In the genomic region with DNA sequence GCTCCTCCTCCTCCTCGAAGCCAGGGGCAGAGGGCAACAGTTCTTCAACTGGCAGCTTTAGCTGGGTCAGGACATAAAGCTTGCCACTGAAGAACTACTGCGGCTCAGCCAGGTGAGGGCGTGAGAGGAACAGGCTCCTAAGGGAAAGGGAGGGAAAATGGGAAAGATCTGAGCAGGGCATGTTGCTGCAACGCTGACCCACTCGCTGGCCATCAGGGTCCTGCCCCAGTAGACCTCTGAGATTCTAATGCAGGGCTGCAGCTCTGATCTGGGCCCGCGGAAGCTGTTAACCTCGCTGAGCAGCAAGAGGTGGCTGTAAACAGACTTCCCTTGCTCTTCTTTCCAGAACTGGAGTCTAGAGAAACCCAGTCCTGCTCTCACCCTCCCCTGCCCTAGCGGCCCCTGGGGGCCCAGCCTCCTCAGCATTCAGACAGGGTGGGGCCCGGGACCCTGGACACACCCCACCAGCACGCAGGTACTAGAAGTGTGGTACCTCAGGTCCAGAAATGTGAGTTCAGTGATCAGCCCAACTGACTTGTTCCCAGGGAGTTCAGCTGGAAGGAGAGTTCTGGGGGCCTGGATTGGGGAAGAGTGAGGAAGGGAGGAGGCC, we compare ENCODE assay signal across 8 cellular contexts. TPM values are rescaled to one million over a fixed set of nuclear protein-coding genes. Genes with fewer than 3 reads are reported as not detected.
DNase-seq lines count a peak whose midpoint lies in the region; ATAC-seq, FAIRE-seq and TF ChIP-seq lines count a peak whose summit lies in the region.

No MANE protein-coding gene starts in this region.

- H3K4me1 ChIP-seq in astrocyte (ENCODE audit: insufficient read depth, low read length) (peaks cover 28% of the 10 kb centered on the region), thoracic aorta (ENCODE audit: control insufficient read depth in 1 of 2, low read depth in 2 of 2) (peaks cover 36 to 45% of the 10 kb centered on the region in 2 donors)

- no peaks in the 10 kb centered on the region for H3K9me3 Mint-ChIP-seq in astrocyte (ENCODE audit: unreplicated experiment)

- peak overlapping the region; percentile 85 for H3K27ac ChIP-seq in astrocyte (ENCODE audit: low read depth, low read length)
- H3K27ac ChIP-seq in thoracic aorta: peak overlapping the region; percentile 60 to 100

- H3K36me3 ChIP-seq in astrocyte (ENCODE audit: insufficient read depth, low read length) (peaks cover 31% of the 10 kb centered on the region), thoracic aorta (peaks cover 17% of the 10 kb centered on the region)

- H3K4me2 ChIP-seq in astrocyte (ENCODE audit: low read length): peak overlapping the region; percentile 97

- peak overlapping the region; percentile 87 for H3K9ac ChIP-seq in astrocyte (ENCODE audit: low read length)

- ATAC-seq in thoracic aorta (ENCODE audit: insufficient number of reproducible peaks, low FRiP score, low read depth): no peak
- no peak for ATAC-seq in GM18870 (IDR thresholded peaks at IDR 0.05; ENCODE audit: unreplicated experiment)
- ATAC-seq in sciatic nerve: no peak
- no peak for ATAC-seq in HG03432 (IDR thresholded peaks at IDR 0.05; ENCODE audit: unreplicated experiment)

- no peak for FAIRE-seq in astrocyte (lab: Jason Lieb, UNC)

- H4K20me1 ChIP-seq in astrocyte (ENCODE audit: insufficient read depth, low read length): peaks cover 47% of the 10 kb centered on the region

- peak; percentile 1 for DNase-seq in GF-D8 (lab: John Stamatoyannopoulos, UW)
- DNase-seq in NCI-H146 (lab: John Stamatoyannopoulos, UW): peak; percentile 46
- no peak for DNase-seq in astrocyte (ENCODE audit: low read depth)
- peak; percentile 65 for DNase-seq in kidney tubule cell (ENCODE audit: low spot score)
- no peak for DNase-seq in thoracic aorta (ENCODE audit: low spot score)
- no peak for DNase-seq in sciatic nerve (ENCODE audit: low spot score)

- peaks cover 54% of the 10 kb centered on the region for H3K79me2 ChIP-seq in astrocyte (ENCODE audit: insufficient read depth, low read length)

- H3K4me3 ChIP-seq in astrocyte (ENCODE audit: insufficient read depth, low read depth, low read length) (peak overlapping the region; percentile 80), thoracic aorta (peak overlapping the region; percentile 99)

- H2AFZ ChIP-seq in astrocyte (ENCODE audit: low read depth, low read length): no peak overlapping the region

- no peaks in the 10 kb centered on the region for H3K9me3 ChIP-seq in astrocyte (ENCODE audit: insufficient read depth, low read depth, low read length)
- H3K9me3 ChIP-seq in thoracic aorta: no peaks in the 10 kb centered on the region

- no peaks in the 10 kb centered on the region for H3K27me3 Mint-ChIP-seq in astrocyte (ENCODE audit: low read depth, unreplicated experiment)

- H3K4me1 Mint-ChIP-seq in astrocyte (ENCODE audit: low read depth, unreplicated experiment): peaks cover 25% of the 10 kb centered on the region

- H3K27ac Mint-ChIP-seq in astrocyte (ENCODE audit: unreplicated experiment): peak overlapping the region; percentile 86

- H3K4me3 Mint-ChIP-seq in astrocyte (ENCODE audit: unreplicated experiment): peak overlapping the region; percentile 96

- peak; percentile 16 for TF ChIP-seq CTCF in astrocyte (IDR thresholded peaks at IDR 0.05; ENCODE audit: insufficient read depth, low read depth, low read length)
- TF ChIP-seq CTCF in thoracic aorta (IDR thresholded peaks at IDR 0.05): no peak

- intact Hi-C loops in sciatic nerve (cut with DNase I): no loop called here

- H3K36me3 Mint-ChIP-seq in astrocyte (ENCODE audit: low read depth, unreplicated experiment): peaks cover 17% of the 10 kb centered on the region

- H3K27me3 ChIP-seq in astrocyte (ENCODE audit: insufficient read depth, low read length) (no peaks in the 10 kb centered on the region), thoracic aorta (replicated peaks; ENCODE audit: insufficient read depth) (no peaks in the 10 kb centered on the region)

RNA-seq across cellular contexts. Expression of gene TLCD2, which starts 3.8 kb away (rescaled TPM):
- total RNA-seq in astrocyte: 5.9 and 6.0 TPM in 2 replicates
- total RNA-seq in thoracic aorta: 1 to 10 TPM; 7.3 to 8.3 TPM
- total RNA-seq in sciatic nerve: 13.6 TPM

RNA-seq across cellular contexts. Expression of gene WDR81, which starts 10.5 kb away (rescaled TPM):
- total RNA-seq in astrocyte: 12.3 and 13.9 TPM in 2 replicates
- total RNA-seq in thoracic aorta: 10 to 100 TPM; 32.7 to 41.8 TPM
- 26.1 TPM for total RNA-seq in sciatic nerve

RNA-seq across cellular contexts. Expression of gene SERPINF2, which starts 28.7 kb away (rescaled TPM):
- 0.11 and 0.29 TPM in 2 replicates for total RNA-seq in astrocyte
- 1 to 10 TPM; 5.0 to 9.8 TPM for total RNA-seq in thoracic aorta
- total RNA-seq in sciatic nerve: 3.2 TPM

RNA-seq across cellular contexts. Expression of gene PRPF8, which starts 29.3 kb away (rescaled TPM):
- total RNA-seq in astrocyte (202 TPM in 2 replicates), thoracic aorta (100 to 1,000 TPM; 184 to 186 TPM), sciatic nerve (285 TPM)

RNA-seq across cellular contexts. Expression of gene SERPINF1, which starts 47.9 kb away (rescaled TPM):
- total RNA-seq in astrocyte (26.6 and 43.8 TPM in 2 replicates), thoracic aorta (100 to 1,000 TPM; 385 to 608 TPM), sciatic nerve (592 TPM)

Comparison
In these comparisons a context has a peak if more than half of its experiments do, and no peak if none do; other contexts are left out.
1. DNase-seq: peak in GF-D8 (single experiment), NCI-H146 (single experiment) and kidney tubule cell (single experiment); none in astrocyte (single experiment), thoracic aorta (single experiment) and sciatic nerve (single experiment).